In genomic region chr11:119377112-119377901, GRCh38 we compare ENCODE assay signal across 12 cellular contexts. TPM values are rescaled to one million over a fixed set of nuclear protein-coding genes. Genes with fewer than 3 reads are reported as not detected.
A peak's percentile ranks its signal among the peaks of the same experiment; 100 is the strongest.
DNase-seq lines count a peak whose midpoint lies in the region; ATAC-seq and TF ChIP-seq lines count a peak whose summit lies in the region.
"Had no signal": no experiment of that assay in that cellular context is flagged by ENCODE, and none has a peak within 500 bp of the region (broad histone marks: within the 10 kb centered on the region; RNA-seq: fewer than 3 reads in every experiment).

No MANE protein-coding gene starts in this region.

- peak overlapping the region; percentile 22 to 69 (median 59); a peak in 20 of 22 replicates for H3K4me2 ChIP-seq in BLaER1 treated with 17β-estradiol and CSF1 and Interleukin-3, amounts not matched to agents 10 nM and 100 nM
- H3K4me2 ChIP-seq: smooth muscle cell had no signal

- no peaks in the 10 kb centered on the region for H3K9me3 ChIP-seq in BLaER1 treated with 17β-estradiol and CSF1 and Interleukin-3, amounts not matched to agents 10 nM and 100 nM (replicated peaks in 1 of 11)
- H3K9me3 ChIP-seq in muscle layer of colon (ENCODE audit: low read length), result no peaks in the 10 kb centered on the region
- H3K9me3 ChIP-seq: adrenal gland, Peyer's patch had no signal

- no peak for ATAC-seq in GM21576 (IDR thresholded peaks at IDR 0.05; ENCODE audit: unreplicated experiment)
- ATAC-seq in GM19023 (IDR thresholded peaks at IDR 0.05; ENCODE audit: unreplicated experiment), result no peak

- DNase-seq in M059J (ENCODE audit: low read depth), result peak; percentile 54
- no peak for DNase-seq in dorsolateral prefrontal cortex
- DNase-seq in NCI-H345 (lab: John Stamatoyannopoulos, UW), result no peak
- DNase-seq in NCI-H345 treated with DMSO at 0.1 percent for 48 hours (lab: John Stamatoyannopoulos, UW; ENCODE audit: unreplicated experiment), result no peak
- DNase-seq: NCI-H2029, Peyer's patch had no signal

- H3K9ac ChIP-seq in BLaER1 treated with 17β-estradiol and CSF1 and Interleukin-3, amounts not matched to agents 10 nM and 100 nM, result peak overlapping the region in 4 of 11 experiments; percentile 11 to 41 (median 17); a peak in 2 of 22 replicates
- no peak overlapping the region for H3K9ac ChIP-seq in muscle layer of colon (ENCODE audit: low read length)

- no peaks in the 10 kb centered on the region for H3K27me3 ChIP-seq in BLaER1 treated with 17β-estradiol and CSF1 and Interleukin-3, amounts not matched to agents 10 nM and 100 nM
- H3K27me3 ChIP-seq in dorsolateral prefrontal cortex (no peaks in the 10 kb centered on the region), muscle layer of colon (ENCODE audit: control insufficient read depth in 1 of 2, insufficient read depth in 2 of 2, low read length in 2 of 2) (no peaks in the 10 kb centered on the region)
- H3K27me3 ChIP-seq: adrenal gland, Peyer's patch had no signal

- H3K4me1 ChIP-seq in BLaER1 treated with 17β-estradiol and CSF1 and Interleukin-3, amounts not matched to agents 10 nM and 100 nM, result peaks cover 21 to 62% (median 48%) of the 10 kb centered on the region in 10 experiments
- H3K4me1 ChIP-seq in muscle layer of colon (ENCODE audit: insufficient read depth, low read length), result peaks cover 44% of the 10 kb centered on the region

- H3K4me3 ChIP-seq in BLaER1 treated with 17β-estradiol and CSF1 and Interleukin-3, amounts not matched to agents 10 nM and 100 nM, result no peak overlapping the region
- peak overlapping the region in 1 of 59 donors; percentile 59 for H3K4me3 ChIP-seq in dorsolateral prefrontal cortex
- H3K4me3 ChIP-seq in muscle layer of colon (ENCODE audit: low read depth in 1 of 2, low read length in 2 of 2), result no peak overlapping the region
- H3K4me3 ChIP-seq: adrenal gland, Peyer's patch, smooth muscle cell had no signal

- H4K20me1 ChIP-seq in BLaER1 treated with 17β-estradiol and CSF1 and Interleukin-3, amounts not matched to agents 10 nM and 100 nM, result peaks cover 0 to 5% (median 0%) of the 10 kb centered on the region in 11 experiments; a peak in 1 of 22 replicates

- intact Hi-C loops in dorsolateral prefrontal cortex (cut with DNase I), result loop anchor here (2.0 to 5.0 kb wide), 4 partner anchors 97 to 295 kb away; partner anchors contain the start of gene CBL (in 1 of the 2)

- no peak overlapping the region for H3K27ac ChIP-seq in BLaER1 treated with 17β-estradiol and CSF1 and Interleukin-3, amounts not matched to agents 10 nM and 100 nM
- H3K27ac ChIP-seq in dorsolateral prefrontal cortex (peak overlapping the region; percentile 58 to 100 (median 99)), muscle layer of colon (ENCODE audit: low read depth, low read length) (peak overlapping the region; percentile 44)

- H3K36me3 ChIP-seq in BLaER1 treated with 17β-estradiol and CSF1 and Interleukin-3, amounts not matched to agents 10 nM and 100 nM, result no peaks in the 10 kb centered on the region
- no peaks in the 10 kb centered on the region for H3K36me3 ChIP-seq in muscle layer of colon (ENCODE audit: insufficient read depth, low read length)
- H3K36me3 ChIP-seq: adrenal gland, Peyer's patch had no signal

- no peak for TF ChIP-seq CTCF in dorsolateral prefrontal cortex (IDR thresholded peaks at IDR 0.05 in 54 of 56, conservative IDR thresholded peaks at IDR 0.05 in 2 of 56; ENCODE audit: low read depth in 1 of 56, partially characterized antibody in 56 of 56)

RNA-seq across cellular contexts. Expression of gene USP2, which starts 4.2 kb away (rescaled TPM):
- total RNA-seq in M059J (2014; rRNA removed; shearing (Covaris generic)), result 0.67 and 0.81 TPM in 2 replicates
- 10 to 100 TPM; 32.5 to 68.6 (median 46.7) TPM for total RNA-seq in dorsolateral prefrontal cortex

RNA-seq across cellular contexts. Expression of gene MFRP, which starts 30.8 kb away (rescaled TPM):
- total RNA-seq in M059J (2014; rRNA removed; shearing (Covaris generic)), result not detected in 2 replicates
- under 1 TPM in 1 of 120 experiments, not detected in 119; 0.32 TPM for total RNA-seq in dorsolateral prefrontal cortex
- total RNA-seq: Peyer's patch, smooth muscle cell had no signal

RNA-seq across cellular contexts. Expression of gene C1QTNF5, which starts 36.6 kb away (rescaled TPM):
- total RNA-seq in M059J (2014; rRNA removed; shearing (Covaris generic)), result 5.9 and 7.7 TPM in 2 replicates
- total RNA-seq in dorsolateral prefrontal cortex, result 10 to 100 TPM in 74 of 120 experiments, 1 to 10 TPM in 46; 5.1 to 23.2 (median 10.8) TPM

RNA-seq across cellular contexts. Expression of gene RNF26, which starts 43.0 kb away (rescaled TPM):
- 9.5 and 16.1 TPM in 2 replicates for total RNA-seq in M059J (2014; rRNA removed; shearing (Covaris generic))
- total RNA-seq in dorsolateral prefrontal cortex, result 10 to 100 TPM; 15.9 to 31.2 (median 24.4) TPM

RNA-seq across cellular contexts. Expression of gene THY1, which starts 45.7 kb away (rescaled TPM):
- 1,171 and 1,190 TPM in 2 replicates for total RNA-seq in M059J (2014; rRNA removed; shearing (Covaris generic))
- 100 to 1,000 TPM; 161 to 881 (median 538) TPM for total RNA-seq in dorsolateral prefrontal cortex

Comparison
In these comparisons a context has a peak if more than half of its experiments do, and no peak if none do; other contexts are left out.
1. H3K27ac ChIP-seq: peak in dorsolateral prefrontal cortex (59 of 59) and muscle layer of colon (single experiment); none in BLaER1 treated with 17β-estradiol and CSF1 and Interleukin-3, amounts not matched to agents 10 nM and 100 nM (0 of 11).
2. RNA of gene USP2, which starts 4.2 kb away (total RNA-seq): 32.5 to 68.6 TPM in dorsolateral prefrontal cortex; 0.67 to 0.81 TPM in M059J; every median in the first group is over 10 times any median in the second.